11 cellular contexts compared by ENCODE assay signal in genomic region chr21:15445327-15445726, GRCh38.
A peak's percentile ranks its signal among the peaks of the same experiment; 100 is the strongest.
DNase-seq lines count a peak whose midpoint lies in the region; ATAC-seq and TF ChIP-seq lines count a peak whose summit lies in the region.
"Had no signal": no experiment of that assay in that cellular context is flagged by ENCODE, and none has a peak within 500 bp of the region (broad histone marks: within the 10 kb centered on the region; RNA-seq: fewer than 3 reads in every experiment).

No MANE protein-coding gene starts in this region.

- H3K9ac ChIP-seq in mammary epithelial cell (ENCODE audit: insufficient read depth, low read length): no peak overlapping the region

- peaks cover 2 to 14% of the 10 kb centered on the region in 2 donors for H3K9me3 Mint-ChIP-seq in activated T-cell treated with anti-CD3 and anti-CD28 coated beads, Interleukin-2, amount 50 U/mL, for 72 hours
- H3K9me3 Mint-ChIP-seq in glutamatergic neuron (ENCODE audit: unreplicated experiment): no peaks in the 10 kb centered on the region

- H3K27ac Mint-ChIP-seq in activated T-cell treated with anti-CD3 and anti-CD28 coated beads, Interleukin-2, amount 50 U/mL, for 72 hours: no peak overlapping the region
- H3K27ac Mint-ChIP-seq in glutamatergic neuron (ENCODE audit: unreplicated experiment): no peak overlapping the region

- TF ChIP-seq POLR2A in sigmoid colon (IDR thresholded peaks at IDR 0.05): no peak

- H3K36me3 ChIP-seq in sigmoid colon (no peaks in the 10 kb centered on the region), mammary epithelial cell (ENCODE audit: insufficient read depth, low read length) (no peaks in the 10 kb centered on the region)

- BruUV-seq in mammary epithelial cell (replicated peaks; lab: Mats Ljungman, UMichigan): no TSS peak

- no peaks in the 10 kb centered on the region for H3K27me3 Mint-ChIP-seq in activated T-cell treated with anti-CD3 and anti-CD28 coated beads, Interleukin-2, amount 50 U/mL, for 72 hours (ENCODE audit: low read depth)
- H3K27me3 Mint-ChIP-seq in glutamatergic neuron (ENCODE audit: unreplicated experiment): peaks cover 1% of the 10 kb centered on the region

- no peak for TF ChIP-seq CTCF in sigmoid colon (IDR thresholded peaks at IDR 0.05)
- no peak for TF ChIP-seq CTCF in mammary epithelial cell (conservative IDR thresholded peaks at IDR 0.05 in 1 of 2, IDR thresholded peaks at IDR 0.05 in 1 of 2; ENCODE audit: extremely low read depth in 1 of 2, insufficient read depth in 1 of 2, low read depth in 1 of 2, low read length in 2 of 2)
- no peak for TF ChIP-seq CTCF in glutamatergic neuron (IDR thresholded peaks at IDR 0.05; ENCODE audit: partially characterized antibody, unreplicated experiment)

- H3K4me1 ChIP-seq in sigmoid colon (peaks cover 0 to 40% (median 30%) of the 10 kb centered on the region in 4 donors), mammary epithelial cell (ENCODE audit: insufficient read depth, low read length) (no peaks in the 10 kb centered on the region)

- 55 to 81% methylated on average over 2 of the region's 2 CpGs for WGBS in sigmoid colon, 2 donors
- WGBS in mammary epithelial cell (ENCODE audit: low coverage, missing lambda C conversion rate): 88% methylated on average over 2 of the region's 2 CpGs

- dilution Hi-C loops in mammary epithelial cell (cut with HindIII; ENCODE audit: low sequenced_read_pairs): no loop called here

- no peak overlapping the region for H3K4me2 ChIP-seq in mammary epithelial cell (ENCODE audit: insufficient read depth, low read depth, low read length)

- no peak overlapping the region for H3K27ac ChIP-seq in sigmoid colon
- H3K27ac ChIP-seq in mammary epithelial cell (ENCODE audit: insufficient read depth, low read depth, low read length): no peak overlapping the region

- DNase-seq in iPS DF 19.7 (ENCODE audit: low read depth, low spot score) (peak; percentile 59), sigmoid colon (no peak), mammary epithelial cell (no peak), glutamatergic neuron (no peak)
- DNase-seq in activated T-cell treated with anti-CD3 and anti-CD28 coated beads, Interleukin-2, amount 50 U/mL, for 72 hours: no peak
- DNase-seq: DMS79 treated with DMSO at 0.1 percent for 48 hours, NCI-H526, nucleus accumbens had no signal

- intact Hi-C loops in sigmoid colon (cut with DNase I): loop anchor here (10.0 kb wide), 1 partner anchor 381 kb away; the partner anchor contains the start of gene NRIP1
- intact Hi-C loops in mammary epithelial cell (cut with micrococcal nuclease): no loop called here

- TF ChIP-seq EP300 in sigmoid colon (IDR thresholded peaks at IDR 0.05): no peak

- CTCF ChIA-PET in mammary epithelial cell (lab: Charles Lee; ENCODE audit: low non-redundant PET): no interaction called here

- peaks cover 5% of the 10 kb centered on the region for H3K4me1 Mint-ChIP-seq in activated T-cell treated with anti-CD3 and anti-CD28 coated beads, Interleukin-2, amount 50 U/mL, for 72 hours (ENCODE audit: low read depth)
- H3K4me1 Mint-ChIP-seq in glutamatergic neuron (ENCODE audit: low read depth, unreplicated experiment): no peaks in the 10 kb centered on the region

- H3K9me3 ChIP-seq in sigmoid colon (peaks cover 0 to 6% (median 0%) of the 10 kb centered on the region in 4 donors), mammary epithelial cell (replicated peaks; ENCODE audit: insufficient read depth, low read length) (no peaks in the 10 kb centered on the region)

- peak; percentile 79 for ATAC-seq in GM18499 (IDR thresholded peaks at IDR 0.05; ENCODE audit: insufficient read depth, unreplicated experiment)
- peak; percentile 88 for ATAC-seq in GM21529 (IDR thresholded peaks at IDR 0.05; ENCODE audit: unreplicated experiment)
- ATAC-seq in HG03442 (IDR thresholded peaks at IDR 0.05; ENCODE audit: unreplicated experiment): peak; percentile 88
- no peak for ATAC-seq in activated T-cell treated with anti-CD3 and anti-CD28 coated beads, Interleukin-2, amount 50 U/mL, for 72 hours (replicated peaks in 1 of 2)

- no peaks in the 10 kb centered on the region for H4K20me1 ChIP-seq in mammary epithelial cell (ENCODE audit: insufficient read depth, low read length)

- no peak overlapping the region for H3K4me3 ChIP-seq in sigmoid colon
- no peak overlapping the region for H3K4me3 ChIP-seq in mammary epithelial cell (replicated peaks in 1 of 3; ENCODE audit: insufficient read depth in 1 of 3, low read depth in 2 of 3, low read length in 3 of 3)

- peaks cover 4 to 7% of the 10 kb centered on the region in 2 donors for H3K36me3 Mint-ChIP-seq in activated T-cell treated with anti-CD3 and anti-CD28 coated beads, Interleukin-2, amount 50 U/mL, for 72 hours (ENCODE audit: insufficient read depth in 2 of 2)
- no peaks in the 10 kb centered on the region for H3K36me3 Mint-ChIP-seq in glutamatergic neuron (ENCODE audit: unreplicated experiment)

- H3K27me3 ChIP-seq in sigmoid colon (no peaks in the 10 kb centered on the region), mammary epithelial cell (ENCODE audit: insufficient read depth, low read length) (no peaks in the 10 kb centered on the region)

- no peaks in the 10 kb centered on the region for H3K79me2 ChIP-seq in mammary epithelial cell (ENCODE audit: insufficient read depth, low read length)

- H2AFZ ChIP-seq in mammary epithelial cell (ENCODE audit: low read depth, low read length): no peak overlapping the region

- no peak overlapping the region for H3K4me3 Mint-ChIP-seq in activated T-cell treated with anti-CD3 and anti-CD28 coated beads, Interleukin-2, amount 50 U/mL, for 72 hours
- H3K4me3 Mint-ChIP-seq in glutamatergic neuron (ENCODE audit: unreplicated experiment): no peak overlapping the region

- in situ Hi-C loops in mammary epithelial cell (cut with MboI; ENCODE audit: low sequenced_read_pairs in 2 of 2): no loop called here

Comparison
In these comparisons a context has a peak if more than half of its experiments do, and no peak if none do; other contexts are left out.
1. ATAC-seq: peak in GM18499 (single experiment), GM21529 (single experiment) and HG03442 (single experiment); none in activated T-cell treated with anti-CD3 and anti-CD28 coated beads, Interleukin-2, amount 50 U/mL, for 72 hours (0 of 2).